Comparison of ENCODE assay signal across 15 cellular contexts in genomic region chr4:183289688-183290087, GRCh38. TPM values are rescaled to one million over a fixed set of nuclear protein-coding genes. Genes with fewer than 3 reads are reported as not detected.
A peak's percentile ranks its signal among the peaks of the same experiment; 100 is the strongest.
DNase-seq lines count a peak whose midpoint lies in the region; ATAC-seq, FAIRE-seq and TF ChIP-seq lines count a peak whose summit lies in the region.
"Had no signal": no experiment of that assay in that cellular context is flagged by ENCODE, and none has a peak within 500 bp of the region (broad histone marks: within the 10 kb centered on the region; RNA-seq: fewer than 3 reads in every experiment).

No MANE protein-coding gene starts in this region.

- POLR2A ChIA-PET in SK-N-SH (lab: Yijun Ruan, JAX), result no interaction called here

- no peak for TF ChIP-seq RAD21 in SK-N-SH (IDR thresholded peaks at IDR 0.05; ENCODE audit: low read length)

- H3K4me1 ChIP-seq in SK-N-SH (ENCODE audit: control insufficient read depth in 1 of 2, insufficient read depth in 2 of 2, low read depth in 1 of 2, low read length in 1 of 2), result no peaks in the 10 kb centered on the region
- H3K4me1 ChIP-seq: prostate gland, vagina had no signal

- H3K9ac ChIP-seq in SK-N-SH, result no peak overlapping the region

- no peaks in the 10 kb centered on the region for H3K79me2 ChIP-seq in SK-N-SH (ENCODE audit: insufficient read depth)

- TF ChIP-seq EP300 in SK-N-SH (IDR thresholded peaks at IDR 0.05; ENCODE audit: borderline replicate concordance in 1 of 2, low read depth in 1 of 2, low read length in 1 of 2), result no peak

- WGBS in SK-N-SH (ENCODE audit: low lambda C conversion rate), result 90% methylated on average over 5 of the region's 5 CpGs

- H3K27me3 ChIP-seq in SK-N-SH (ENCODE audit: insufficient read depth), result no peaks in the 10 kb centered on the region
- H3K27me3 ChIP-seq: vagina had no signal

- no peaks in the 10 kb centered on the region for H3K9me3 Mint-ChIP-seq in activated naive CD4-positive, alpha-beta T cell treated with anti-CD3 and anti-CD28 coated beads, Interleukin-2, amount 50 U/mL, for 72 hours
- H3K9me3 Mint-ChIP-seq: nephron had no signal

- no peak for FAIRE-seq in urothelium cell line (lab: Jason Lieb, UNC)
- FAIRE-seq: astrocyte, endothelial cell of umbilical vein had no signal

- no peak overlapping the region for H3K4me2 ChIP-seq in SK-N-SH

- no peak for ATAC-seq in activated naive CD4-positive, alpha-beta T cell treated with anti-CD3 and anti-CD28 coated beads, Interleukin-2, amount 50 U/mL, for 72 hours

- peaks cover 35 to 42% of the 10 kb centered on the region in 2 experiments for H3K36me3 ChIP-seq in SK-N-SH (replicated peaks in 1 of 2; ENCODE audit: control insufficient read depth in 1 of 2, insufficient read depth in 2 of 2, low read length in 1 of 2)
- H3K36me3 ChIP-seq: prostate gland had no signal

- no peak for TF ChIP-seq CTCF in SK-N-SH (IDR thresholded peaks at IDR 0.05)

- CTCF ChIA-PET in SK-N-SH (lab: Yijun Ruan, JAX), result interaction anchor here (1.8 kb wide), 1 partner anchor 39 kb away, joined by 4 read pairs; no protein-coding TSS in a partner anchor

- no peak overlapping the region for H3K27ac Mint-ChIP-seq in activated naive CD4-positive, alpha-beta T cell treated with anti-CD3 and anti-CD28 coated beads, Interleukin-2, amount 50 U/mL, for 72 hours

- H3F3A ChIP-seq in SK-N-SH (replicated peaks; ENCODE audit: insufficient read depth), result no peaks in the 10 kb centered on the region

- no peak overlapping the region for H2AFZ ChIP-seq in SK-N-SH (ENCODE audit: low read depth)

- H3K27ac ChIP-seq in SK-N-SH (ENCODE audit: low read depth in 2 of 2, low read length in 1 of 2), result no peak overlapping the region
- H3K27ac ChIP-seq: prostate gland, vagina had no signal

- no peaks in the 10 kb centered on the region for H4K20me1 ChIP-seq in SK-N-SH (ENCODE audit: insufficient read depth)

- no peak overlapping the region for H3K4me3 ChIP-seq in SK-N-SH (ENCODE audit: low read depth in 2 of 2, low read length in 1 of 2)
- H3K4me3 ChIP-seq: prostate gland, vagina had no signal

- H3K9me3 ChIP-seq in SK-N-SH, result no peaks in the 10 kb centered on the region
- H3K9me3 ChIP-seq: prostate gland, vagina had no signal

- peak; percentile 8 for DNase-seq in stimulated activated CD4-positive, alpha-beta T cell treated with anti-CD3 and anti-CD28 coated beads, Interleukin-15, amount 100 ng/mL, for 24 hours
- no peak for DNase-seq in stimulated activated CD4-positive, alpha-beta T cell treated with anti-CD3 and anti-CD28 coated beads, Interleukin-12 subunit alpha, Interleukin-12 subunit beta, amount 100 ng/mL, for 4 hours
- DNase-seq in LHCN-M2 (ENCODE audit: low read depth), result peak; percentile 7
- DNase-seq in SK-N-SH, result peak; percentile 21
- peak; percentile 27 for DNase-seq in urothelium cell line (ENCODE audit: low spot score)
- DNase-seq in occipital lobe (lab: John Stamatoyannopoulos, UW), result no peak
- no peak for DNase-seq in kidney tubule cell (ENCODE audit: low spot score)
- DNase-seq in activated naive CD4-positive, alpha-beta T cell treated with anti-CD3 and anti-CD28 coated beads, Interleukin-2, amount 50 U/mL, for 72 hours (ENCODE audit: low spot score in 2 of 2), result no peak
- DNase-seq: NCI-H1092 had no signal

- H3K36me3 Mint-ChIP-seq in activated naive CD4-positive, alpha-beta T cell treated with anti-CD3 and anti-CD28 coated beads, Interleukin-2, amount 50 U/mL, for 72 hours, result no peaks in the 10 kb centered on the region

- H3K9me2 ChIP-seq in SK-N-SH, result no peaks in the 10 kb centered on the region

TF ChIP-seq in SK-N-SH, 30 proteins besides CTCF, POLR2A, EP300 and RAD21 (continues in another document):
- TF ChIP-seq TCF12 (IDR thresholded peaks at IDR 0.05) (no peak), GATA2 (CRISPR knock-in tag; IDR thresholded peaks at IDR 0.05) (no peak), EZH2phosphoT487 (IDR thresholded peaks at IDR 0.05; ENCODE audit: borderline replicate concordance, low read depth) (no peak), ZBTB33 (IDR thresholded peaks at IDR 0.05; ENCODE audit: borderline replicate concordance, low read depth) (no peak), NRF1 (IDR thresholded peaks at IDR 0.05; ENCODE audit: low read depth, low read length) (no peak), TEAD4 (IDR thresholded peaks at IDR 0.05; ENCODE audit: borderline replicate concordance, insufficient read depth) (no peak), USF2 (IDR thresholded peaks at IDR 0.05; ENCODE audit: borderline replicate concordance, low read depth, low read length) (no peak), MXI1 (IDR thresholded peaks at IDR 0.05; ENCODE audit: low read depth, low read length) (no peak), RXRA (IDR thresholded peaks at IDR 0.05; ENCODE audit: borderline replicate concordance, low read depth) (no peak), NFIC (IDR thresholded peaks at IDR 0.05; ENCODE audit: borderline replicate concordance) (no peak), CHD2 (IDR thresholded peaks at IDR 0.05; ENCODE audit: low read length, partially characterized antibody) (no peak), FOSL2 (IDR thresholded peaks at IDR 0.05; ENCODE audit: borderline replicate concordance, low read depth) (no peak), PBX3 (IDR thresholded peaks at IDR 0.05) (no peak)
- TF ChIP-seq, protein P1, sequence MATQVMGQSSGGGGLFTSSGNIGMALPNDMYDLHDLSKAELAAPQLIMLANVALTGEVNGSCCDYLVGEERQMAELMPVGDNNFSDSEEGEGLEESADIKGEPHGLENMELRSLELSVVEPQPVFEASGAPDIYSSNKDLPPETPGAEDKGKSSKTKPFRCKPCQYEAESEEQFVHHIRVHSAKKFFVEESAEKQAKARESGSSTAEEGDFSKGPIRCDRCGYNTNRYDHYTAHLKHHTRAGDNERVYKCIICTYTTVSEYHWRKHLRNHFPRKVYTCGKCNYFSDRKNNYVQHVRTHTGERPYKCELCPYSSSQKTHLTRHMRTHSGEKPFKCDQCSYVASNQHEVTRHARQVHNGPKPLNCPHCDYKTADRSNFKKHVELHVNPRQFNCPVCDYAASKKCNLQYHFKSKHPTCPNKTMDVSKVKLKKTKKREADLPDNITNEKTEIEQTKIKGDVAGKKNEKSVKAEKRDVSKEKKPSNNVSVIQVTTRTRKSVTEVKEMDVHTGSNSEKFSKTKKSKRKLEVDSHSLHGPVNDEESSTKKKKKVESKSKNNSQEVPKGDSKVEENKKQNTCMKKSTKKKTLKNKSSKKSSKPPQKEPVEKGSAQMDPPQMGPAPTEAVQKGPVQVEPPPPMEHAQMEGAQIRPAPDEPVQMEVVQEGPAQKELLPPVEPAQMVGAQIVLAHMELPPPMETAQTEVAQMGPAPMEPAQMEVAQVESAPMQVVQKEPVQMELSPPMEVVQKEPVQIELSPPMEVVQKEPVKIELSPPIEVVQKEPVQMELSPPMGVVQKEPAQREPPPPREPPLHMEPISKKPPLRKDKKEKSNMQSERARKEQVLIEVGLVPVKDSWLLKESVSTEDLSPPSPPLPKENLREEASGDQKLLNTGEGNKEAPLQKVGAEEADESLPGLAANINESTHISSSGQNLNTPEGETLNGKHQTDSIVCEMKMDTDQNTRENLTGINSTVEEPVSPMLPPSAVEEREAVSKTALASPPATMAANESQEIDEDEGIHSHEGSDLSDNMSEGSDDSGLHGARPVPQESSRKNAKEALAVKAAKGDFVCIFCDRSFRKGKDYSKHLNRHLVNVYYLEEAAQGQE (IDR thresholded peaks at IDR 0.05; ENCODE audit: low read depth, low read length), result no peak

RNA-seq across cellular contexts. Expression of gene CLDN22, which starts 30.4 kb away (rescaled TPM):
- not detected in 2 replicates for total RNA-seq in LHCN-M2 (2014; rRNA removed)
- polyA plus RNA-seq in LHCN-M2 (2012), result 0.02 TPM
- polyA plus RNA-seq in SK-N-SH (2012; rRNA removed), result 0.05 TPM in 1 of 2 replicates, not detected in the other
- not detected in 2 replicates for polyA plus RNA-seq in SK-N-SH (2012; cell fraction: cytosol; rRNA removed)
- polyA plus RNA-seq in SK-N-SH (2012; cell fraction: nucleus; rRNA removed), result 0.04 TPM in 1 of 2 replicates, not detected in the other
- not detected for total RNA-seq in occipital lobe
- total RNA-seq in activated naive CD4-positive, alpha-beta T cell treated with anti-CD3 and anti-CD28 coated beads, Interleukin-2, amount 50 U/mL, for 72 hours, result not detected
- total RNA-seq: astrocyte, endothelial cell of umbilical vein, lung microvascular endothelial cell, prostate gland, vagina had no signal
- polyA plus RNA-seq: endothelial cell of umbilical vein had no signal

RNA-seq across cellular contexts. Expression of gene CLDN24, which starts 32.5 kb away (rescaled TPM):
- total RNA-seq in LHCN-M2 (2014; rRNA removed), result not detected in 2 replicates
- polyA plus RNA-seq in LHCN-M2 (2012), result not detected
- polyA plus RNA-seq in SK-N-SH (2012; rRNA removed), result not detected in 2 replicates
- polyA plus RNA-seq in SK-N-SH (2012; cell fraction: cytosol; rRNA removed), result not detected in 2 replicates
- 0.12 TPM in 1 of 2 replicates, not detected in the other for polyA plus RNA-seq in SK-N-SH (2012; cell fraction: nucleus; rRNA removed)
- not detected for total RNA-seq in occipital lobe
- total RNA-seq in activated naive CD4-positive, alpha-beta T cell treated with anti-CD3 and anti-CD28 coated beads, Interleukin-2, amount 50 U/mL, for 72 hours, result not detected
- total RNA-seq: astrocyte, endothelial cell of umbilical vein, lung microvascular endothelial cell, prostate gland, vagina had no signal
- polyA plus RNA-seq: endothelial cell of umbilical vein had no signal

Comparison
In these comparisons a context has a peak if more than half of its experiments do, and no peak if none do; other contexts are left out.
1. DNase-seq: peak in stimulated activated CD4-positive, alpha-beta T cell treated with anti-CD3 and anti-CD28 coated beads, Interleukin-15, amount 100 ng/mL, for 24 hours (single experiment), LHCN-M2 (single experiment), SK-N-SH (single experiment) and urothelium cell line (single experiment); none in stimulated activated CD4-positive, alpha-beta T cell treated with anti-CD3 and anti-CD28 coated beads, Interleukin-12 subunit alpha, Interleukin-12 subunit beta, amount 100 ng/mL, for 4 hours (single experiment), occipital lobe (single experiment), kidney tubule cell (single experiment) and activated naive CD4-positive, alpha-beta T cell treated with anti-CD3 and anti-CD28 coated beads, Interleukin-2, amount 50 U/mL, for 72 hours (0 of 2).